In the genomic region with DNA sequence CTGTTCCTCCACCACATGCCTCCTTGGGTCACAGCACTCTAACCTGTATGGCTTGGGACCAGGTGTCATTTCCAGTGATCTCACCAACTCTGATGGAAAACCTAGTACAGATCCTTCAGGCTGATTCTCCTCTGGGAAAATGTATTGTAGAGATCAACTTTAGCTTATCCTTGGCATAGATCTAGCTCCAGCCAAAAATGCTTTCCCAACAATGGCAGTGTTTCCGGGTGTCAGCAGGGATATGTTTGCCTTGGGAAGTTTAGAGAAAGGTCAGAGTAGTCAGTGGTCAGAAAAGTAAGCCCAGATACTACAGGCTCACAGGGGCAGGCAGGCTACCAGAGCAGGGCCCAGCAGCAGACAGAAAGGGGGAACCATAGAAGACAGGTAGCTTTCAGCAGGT, we compare ENCODE assay signal across 17 cellular contexts.
"Had no signal": no experiment of that assay in that cellular context is flagged by ENCODE, and none has a peak within 500 bp of the region (broad histone marks: within the 10 kb centered on the region; RNA-seq: fewer than 3 reads in every experiment).

No MANE protein-coding gene starts in this region.

- H3K79me2 ChIP-seq: hepatocyte, parathyroid adenoma had no signal

- H3K4me2 ChIP-seq: hepatocyte had no signal

- H3K9me3 ChIP-seq: tibial nerve, vagina had no signal

- H3K4me3 ChIP-seq: coronary artery, hepatocyte, tibial nerve, vagina had no signal

- H3K27me3 ChIP-seq: hepatocyte, tibial nerve, vagina had no signal

- H3K27ac ChIP-seq: parathyroid adenoma, tibial nerve had no signal

- H3K4me3 Mint-ChIP-seq: activated CD8-positive, alpha-beta T cell treated with anti-CD3 and anti-CD28 coated beads for 36 hours; activated T-cell treated with anti-CD3 and anti-CD28 coated beads, Interleukin-2, amount 50 U/mL, for 4 hours; naive thymus-derived CD8-positive, alpha-beta T cell; stimulated activated naive B cell treated with anti-CD40 and anti-IgM and Interleukin-4, amounts not matched to agents 10 μg/mL and 1 μg/mL and 100 μg/mL, for 72 hours had no signal

- H3K27me3 Mint-ChIP-seq: activated CD8-positive, alpha-beta T cell treated with anti-CD3 and anti-CD28 coated beads for 36 hours; naive thymus-derived CD8-positive, alpha-beta T cell had no signal

- FAIRE-seq: endometrium, TTC549 had no signal

- H2AFZ ChIP-seq: hepatocyte, parathyroid adenoma had no signal

- H3K9ac ChIP-seq: parathyroid adenoma had no signal

- ATAC-seq: activated CD8-positive, alpha-beta T cell treated with anti-CD3 and anti-CD28 coated beads for 36 hours; activated T-cell treated with anti-CD3 and anti-CD28 coated beads, Interleukin-2, amount 50 U/mL, for 4 hours; naive thymus-derived CD8-positive, alpha-beta T cell had no signal

- H3K27ac Mint-ChIP-seq: activated CD8-positive, alpha-beta T cell treated with anti-CD3 and anti-CD28 coated beads for 36 hours; naive thymus-derived CD8-positive, alpha-beta T cell; stimulated activated naive B cell treated with anti-CD40 and anti-IgM and Interleukin-4, amounts not matched to agents 10 μg/mL and 1 μg/mL and 100 μg/mL, for 72 hours had no signal

- H3K9me3 Mint-ChIP-seq: activated T-cell treated with anti-CD3 and anti-CD28 coated beads, Interleukin-2, amount 50 U/mL, for 4 hours had no signal

- H3K36me3 ChIP-seq: tibial nerve, vagina had no signal

- DNase-seq: activated CD4-positive, alpha-beta T cell treated with anti-CD3 and anti-CD28 coated beads for 48 hours; activated CD4-positive, CD25-positive, alpha-beta regulatory T cell; activated CD8-positive, alpha-beta T cell treated with anti-CD3 and anti-CD28 coated beads for 36 hours; activated effector memory CD4-positive, alpha-beta T cell treated with Interleukin-2 at 50 U/mL for 16 hours; activated naive CD4-positive, alpha-beta T cell treated with anti-CD3 and anti-CD28 coated beads, Interleukin-2, amount 50 U/mL, for 16 hours; activated T-cell treated with anti-CD3 and anti-CD28 coated beads, Interleukin-2, amount 50 U/mL, for 4 hours; erythroblast; mesenchymal stem cell; naive thymus-derived CD8-positive, alpha-beta T cell; stimulated activated naive B cell treated with anti-CD40 and anti-IgM and Interleukin-4, amounts not matched to agents 10 μg/mL and 1 μg/mL and 100 μg/mL, for 72 hours had no signal
